Comparison of ENCODE assay signal across 15 cellular contexts in genomic region chr16:88731699-88732098, GRCh38. TPM values are rescaled to one million over a fixed set of nuclear protein-coding genes. Genes with fewer than 3 reads are reported as not detected.
DNase-seq lines count a peak whose midpoint lies in the region; ATAC-seq and TF ChIP-seq lines count a peak whose summit lies in the region.
"Had no signal": no experiment of that assay in that cellular context is flagged by ENCODE, and none has a peak within 500 bp of the region (broad histone marks: within the 10 kb centered on the region; RNA-seq: fewer than 3 reads in every experiment).

No MANE protein-coding gene starts in this region.

- H3K27me3 Mint-ChIP-seq in mesothelial cell of epicardium (ENCODE audit: low read depth), result no peaks in the 10 kb centered on the region

- peak overlapping the region; percentile 4 for H3K27ac ChIP-seq in C4-2B
- H3K27ac ChIP-seq in RWPE1, result peak overlapping the region; percentile 63

- no peaks in the 10 kb centered on the region for H3K9me3 Mint-ChIP-seq in mesothelial cell of epicardium

- no peak overlapping the region for H3K27ac Mint-ChIP-seq in mesothelial cell of epicardium

- H3K36me3 Mint-ChIP-seq in mesothelial cell of epicardium, result peaks cover 9% of the 10 kb centered on the region

- CTCF ChIA-PET in RWPE1 (lab: Yijun Ruan, JAX), result interaction anchor here (0.6 kb wide), 1 partner anchor 53 kb away, joined by 3 read pairs; no protein-coding TSS in a partner anchor

- ATAC-seq in GM18858 (IDR thresholded peaks at IDR 0.05; ENCODE audit: unreplicated experiment) (no peak), HG02981 (IDR thresholded peaks at IDR 0.05; ENCODE audit: unreplicated experiment) (no peak)

- POLR2A ChIA-PET in RWPE1 (lab: Yijun Ruan, JAX; ENCODE audit: low non-redundant PET), result no interaction called here

- no peak overlapping the region for H3K4me3 Mint-ChIP-seq in mesothelial cell of epicardium

- TF ChIP-seq CTCF in C4-2B (conservative IDR thresholded peaks at IDR 0.05) (no peak), RWPE1 (conservative IDR thresholded peaks at IDR 0.05; ENCODE audit: low read depth) (no peak), mesothelial cell of epicardium (IDR thresholded peaks at IDR 0.05; ENCODE audit: unreplicated experiment) (no peak)

- DNase-seq in GM19238 (ENCODE audit: insufficient read length, low spot score) (peak; percentile 44), RWPE1 (ENCODE audit: low spot score) (peak; percentile 69), iPS-NIHi7 (ENCODE audit: extremely low spot score) (peak; percentile 65), mesothelial cell of epicardium (ENCODE audit: low spot score in 2 of 2, unreplicated experiment in 2 of 2) (no peak), NCI-H446 treated with DMSO at 0.1 percent for 48 hours (lab: John Stamatoyannopoulos, UW) (no peak)
- DNase-seq: activated naive CD4-positive, alpha-beta T cell treated with anti-CD3 and anti-CD28 coated beads, Interleukin-2, amount 50 U/mL, for 16 hours; central memory CD4-positive, alpha-beta T cell; COR-L47; sigmoid colon; T-helper 9 cell had no signal

- H3K4me1 Mint-ChIP-seq in mesothelial cell of epicardium, result no peaks in the 10 kb centered on the region

RNA-seq across cellular contexts. Expression of gene CTU2, which starts 25.4 kb away (rescaled TPM):
- 22.2 to 28.2 TPM (median 22.2 TPM) in 3 replicates for total RNA-seq in mesothelial cell of epicardium

RNA-seq across cellular contexts. Expression of gene RNF166, which starts 25.5 kb away (rescaled TPM):
- total RNA-seq in mesothelial cell of epicardium, result 20.9 to 22.9 TPM (median 21.4 TPM) in 3 replicates

RNA-seq across cellular contexts. Expression of gene SNAI3, which starts 45.4 kb away (rescaled TPM):
- 0.29 to 0.69 TPM (median 0.43 TPM) in 3 replicates for total RNA-seq in mesothelial cell of epicardium
- total RNA-seq: MCF 10A, RPMI7951 had no signal

RNA-seq across cellular contexts. Expression of gene PIEZO1, which starts 53.3 kb away (rescaled TPM):
- total RNA-seq in mesothelial cell of epicardium, result 148 to 160 TPM (median 151 TPM) in 3 replicates

Comparison
In these comparisons a context has a peak if more than half of its experiments do, and no peak if none do; other contexts are left out.
1. DNase-seq: peak in GM19238 (single experiment), RWPE1 (single experiment) and iPS-NIHi7 (single experiment); none in mesothelial cell of epicardium (0 of 2) and NCI-H446 treated with DMSO at 0.1 percent for 48 hours (single experiment).